1 cellular context compared by ENCODE assay signal in genomic region chr12:111768159-111768895, GRCh38.
TF ChIP-seq lines count a peak whose summit lies in the region.

No MANE protein-coding gene starts in this region.

TF ChIP-seq in GM23338, 12 proteins besides CTCF, POLR2A, EP300 and RAD21 (continued from another document):
- TF ChIP-seq ZNF462 (CRISPR knock-in tag; IDR thresholded peaks at IDR 0.05) = no peak
- no peak for TF ChIP-seq ZNF114 (CRISPR knock-in tag; IDR thresholded peaks at IDR 0.05)
- TF ChIP-seq NANOG (IDR thresholded peaks at IDR 0.05; ENCODE audit: borderline replicate concordance) = no peak
- TF ChIP-seq POLR2AphosphoS5 (IDR thresholded peaks at IDR 0.05; ENCODE audit: low read depth) = no peak
- TF ChIP-seq EZH2 (IDR thresholded peaks at IDR 0.05; ENCODE audit: low read depth, unreplicated experiment) = no peak
- no peak for TF ChIP-seq ZNF331 (CRISPR knock-in tag; IDR thresholded peaks at IDR 0.05; ENCODE audit: low read depth)
